20 cellular contexts compared by ENCODE assay signal in genomic region chr19:33627962-33628839, GRCh38. TPM values are rescaled to one million over a fixed set of nuclear protein-coding genes. Genes with fewer than 3 reads are reported as not detected.
DNase-seq lines count a peak whose midpoint lies in the region; ATAC-seq, FAIRE-seq and TF ChIP-seq lines count a peak whose summit lies in the region.
"Had no signal": no experiment of that assay in that cellular context is flagged by ENCODE, and none has a peak within 500 bp of the region (broad histone marks: within the 10 kb centered on the region; RNA-seq: fewer than 3 reads in every experiment).

No MANE protein-coding gene starts in this region.

- WGBS in A549 (ENCODE audit: missing lambda C conversion rate), result 53% methylated on average over 12 of the region's 12 CpGs

- no peaks in the 10 kb centered on the region for H3K9me3 Mint-ChIP-seq in neural progenitor cell
- H3K9me3 Mint-ChIP-seq in activated T-cell treated with anti-CD3 and anti-CD28 coated beads, Interleukin-2, amount 50 U/mL, for 72 hours, result no peaks in the 10 kb centered on the region
- no peaks in the 10 kb centered on the region for H3K9me3 Mint-ChIP-seq in activated T-helper 1 cell treated with anti-CD3 and anti-CD28 coated beads, Interleukin-12 subunit alpha, Interleukin-12 subunit beta, Interleukin-2, Interleukin-4 antibody, amounts not matched to agents 30 ng/mL and 10 ng/mL and 1 ng/mL, durations not matched to agents 14 hours and 24 hours and 36 hours
- H3K9me3 Mint-ChIP-seq: CD8-positive, alpha-beta memory T cell had no signal

- H3K4me1 ChIP-seq in A549 (no peaks in the 10 kb centered on the region), neural progenitor cell (no peaks in the 10 kb centered on the region)

- no peaks in the 10 kb centered on the region for H3K9me3 ChIP-seq in A549
- no peaks in the 10 kb centered on the region for H3K9me3 ChIP-seq in neural progenitor cell (ENCODE audit: low read depth)
- H3K9me3 ChIP-seq: BLaER1 had no signal

- H3K36me3 ChIP-seq in neural progenitor cell, result no peaks in the 10 kb centered on the region
- H3K36me3 ChIP-seq: BLaER1 had no signal

- POLR2A ChIA-PET in A549 (lab: Yijun Ruan, JAX), result no interaction called here

- CTCF ChIA-PET in A549 (lab: Yijun Ruan, JAX), result interaction anchor here (1.9 kb wide), 1 partner anchor 143 kb away, joined by 7 read pairs; no protein-coding TSS in a partner anchor

- H3K79me2 ChIP-seq in neural progenitor cell (ENCODE audit: low read depth), result no peaks in the 10 kb centered on the region

- FAIRE-seq in A549 (lab: Jason Lieb, UNC), result peak; percentile 28
- FAIRE-seq: GM12892 had no signal

- no peak overlapping the region for H3K4me2 ChIP-seq in A549
- H3K4me2 ChIP-seq in neural progenitor cell, result no peak overlapping the region
- H3K4me2 ChIP-seq: BLaER1, PC-9 had no signal

- no peaks in the 10 kb centered on the region for H3K36me3 Mint-ChIP-seq in neural progenitor cell
- H3K36me3 Mint-ChIP-seq in activated T-cell treated with anti-CD3 and anti-CD28 coated beads, Interleukin-2, amount 50 U/mL, for 72 hours (ENCODE audit: insufficient read depth in 2 of 2), result no peaks in the 10 kb centered on the region
- H3K36me3 Mint-ChIP-seq in activated T-helper 1 cell treated with anti-CD3 and anti-CD28 coated beads, Interleukin-12 subunit alpha, Interleukin-12 subunit beta, Interleukin-2, Interleukin-4 antibody, amounts not matched to agents 30 ng/mL and 10 ng/mL and 1 ng/mL, durations not matched to agents 14 hours and 24 hours and 36 hours (ENCODE audit: low read depth), result no peaks in the 10 kb centered on the region
- H3K36me3 Mint-ChIP-seq: CD8-positive, alpha-beta memory T cell had no signal

- H3K4me3 Mint-ChIP-seq in neural progenitor cell, result peak overlapping the region; percentile 35
- no peak overlapping the region for H3K4me3 Mint-ChIP-seq in activated T-cell treated with anti-CD3 and anti-CD28 coated beads, Interleukin-2, amount 50 U/mL, for 72 hours
- no peak overlapping the region for H3K4me3 Mint-ChIP-seq in activated T-helper 1 cell treated with anti-CD3 and anti-CD28 coated beads, Interleukin-12 subunit alpha, Interleukin-12 subunit beta, Interleukin-2, Interleukin-4 antibody, amounts not matched to agents 30 ng/mL and 10 ng/mL and 1 ng/mL, durations not matched to agents 14 hours and 24 hours and 36 hours

- H3K4me3 ChIP-seq in A549, result no peak overlapping the region
- H3K4me3 ChIP-seq in coronary artery, result no peak overlapping the region
- no peak overlapping the region for H3K4me3 ChIP-seq in neural progenitor cell
- H3K4me3 ChIP-seq: BLaER1, PC-9 had no signal

- no peaks in the 10 kb centered on the region for H3F3A ChIP-seq in neural progenitor cell (ENCODE audit: low read depth)

- TF ChIP-seq CTCF in A549 (IDR thresholded peaks at IDR 0.05), result no peak
- TF ChIP-seq CTCF in coronary artery (IDR thresholded peaks at IDR 0.05), result no peak
- TF ChIP-seq CTCF in neural progenitor cell (IDR thresholded peaks at IDR 0.05), result no peak

- TF ChIP-seq RAD21 in A549 (conservative IDR thresholded peaks at IDR 0.05 in 1 of 2, IDR thresholded peaks at IDR 0.05 in 1 of 2), result no peak

- H3K27me3 Mint-ChIP-seq in neural progenitor cell (ENCODE audit: insufficient read depth, low read depth), result peaks cover 36% of the 10 kb centered on the region
- peaks cover 20% of the 10 kb centered on the region for H3K27me3 Mint-ChIP-seq in activated T-cell treated with anti-CD3 and anti-CD28 coated beads, Interleukin-2, amount 50 U/mL, for 72 hours (ENCODE audit: low read depth)
- H3K27me3 Mint-ChIP-seq in activated T-helper 1 cell treated with anti-CD3 and anti-CD28 coated beads, Interleukin-12 subunit alpha, Interleukin-12 subunit beta, Interleukin-2, Interleukin-4 antibody, amounts not matched to agents 30 ng/mL and 10 ng/mL and 1 ng/mL, durations not matched to agents 14 hours and 24 hours and 36 hours (ENCODE audit: insufficient read depth), result peaks cover 19% of the 10 kb centered on the region

- ATAC-seq in A549 (peak in 1 of 2 experiments; percentile 19; a peak in 4 of 6 replicates), HG02852 (IDR thresholded peaks at IDR 0.05; ENCODE audit: unreplicated experiment) (no peak)
- ATAC-seq in activated T-cell treated with anti-CD3 and anti-CD28 coated beads, Interleukin-2, amount 50 U/mL, for 72 hours (replicated peaks in 1 of 2), result no peak

- peaks cover 22% of the 10 kb centered on the region for H4K20me1 ChIP-seq in neural progenitor cell (ENCODE audit: low read depth)

- H3K27me3 ChIP-seq in neural progenitor cell, result peaks cover 35% of the 10 kb centered on the region

- no peak overlapping the region for H3K27ac ChIP-seq in A549
- no peak overlapping the region for H3K27ac ChIP-seq in coronary artery
- no peak overlapping the region for H3K27ac ChIP-seq in neural progenitor cell
- H3K27ac ChIP-seq: BLaER1, PC-9 had no signal

- peaks cover 15% of the 10 kb centered on the region for H3K4me1 Mint-ChIP-seq in neural progenitor cell
- no peaks in the 10 kb centered on the region for H3K4me1 Mint-ChIP-seq in activated T-cell treated with anti-CD3 and anti-CD28 coated beads, Interleukin-2, amount 50 U/mL, for 72 hours (ENCODE audit: low read depth)
- H3K4me1 Mint-ChIP-seq in activated T-helper 1 cell treated with anti-CD3 and anti-CD28 coated beads, Interleukin-12 subunit alpha, Interleukin-12 subunit beta, Interleukin-2, Interleukin-4 antibody, amounts not matched to agents 30 ng/mL and 10 ng/mL and 1 ng/mL, durations not matched to agents 14 hours and 24 hours and 36 hours (ENCODE audit: low read depth), result no peaks in the 10 kb centered on the region
- H3K4me1 Mint-ChIP-seq: CD8-positive, alpha-beta memory T cell had no signal

- H3K27ac Mint-ChIP-seq in neural progenitor cell, result no peak overlapping the region
- no peak overlapping the region for H3K27ac Mint-ChIP-seq in activated T-cell treated with anti-CD3 and anti-CD28 coated beads, Interleukin-2, amount 50 U/mL, for 72 hours
- H3K27ac Mint-ChIP-seq in activated T-helper 1 cell treated with anti-CD3 and anti-CD28 coated beads, Interleukin-12 subunit alpha, Interleukin-12 subunit beta, Interleukin-2, Interleukin-4 antibody, amounts not matched to agents 30 ng/mL and 10 ng/mL and 1 ng/mL, durations not matched to agents 14 hours and 24 hours and 36 hours, result no peak overlapping the region
- H3K27ac Mint-ChIP-seq: CD8-positive, alpha-beta memory T cell had no signal

- no peak for TF ChIP-seq POLR2A in A549 (IDR thresholded peaks at IDR 0.05; ENCODE audit: low read length)

- H2AFZ ChIP-seq in neural progenitor cell (replicated peaks), result no peak overlapping the region
- H2AFZ ChIP-seq: PC-9 had no signal

- DNase-seq in A549 (ENCODE audit: low read depth in 1 of 2, low spot score in 1 of 2), result no peak
- DNase-seq in NCI-H1694 treated with DMSO at 0.1 percent for 48 hours (lab: John Stamatoyannopoulos, UW), result peak; percentile 63
- DNase-seq in coronary artery (ENCODE audit: low spot score), result peak; percentile 53
- DNase-seq in neural progenitor cell (ENCODE audit: low spot score), result no peak
- DNase-seq in activated T-cell treated with anti-CD3 and anti-CD28 coated beads, Interleukin-2, amount 50 U/mL, for 72 hours, result no peak
- DNase-seq in COLO668 (lab: John Stamatoyannopoulos, UW; ENCODE audit: unreplicated experiment), result no peak
- DNase-seq in activated T-helper 1 cell treated with anti-CD3 and anti-CD28 coated beads, Interleukin-12 subunit alpha, Interleukin-12 subunit beta, Interleukin-2, Interleukin-4 antibody, amounts not matched to agents 30 ng/mL and 10 ng/mL and 1 ng/mL, durations not matched to agents 14 hours and 24 hours and 36 hours (ENCODE audit: low spot score), result no peak
- DNase-seq: CD8-positive, alpha-beta memory T cell; Kasumi-1; MM.1S; NCI-H1092 treated with DMSO at 0.1 percent for 48 hours; NCI-H2107; NCI-H446; NCI-H774; PC-9 had no signal

- TF ChIP-seq EP300 in A549 (IDR thresholded peaks at IDR 0.05), result no peak

- intact Hi-C loops in activated T-helper 1 cell treated with anti-CD3 and anti-CD28 coated beads, Interleukin-12 subunit alpha, Interleukin-12 subunit beta, Interleukin-2, Interleukin-4 antibody, amounts not matched to agents 30 ng/mL and 10 ng/mL and 1 ng/mL, durations not matched to agents 14 hours and 24 hours and 36 hours (cut with micrococcal nuclease), result no loop called here

- no peak overlapping the region for H3K9ac ChIP-seq in neural progenitor cell
- H3K9ac ChIP-seq: BLaER1 had no signal

TF ChIP-seq in A549, 52 proteins besides CTCF, POLR2A, EP300 and RAD21:
- TF ChIP-seq POLR2AphosphoS2 (conservative IDR thresholded peaks at IDR 0.05; ENCODE audit: low read length) (no peak), ZFP36 (IDR thresholded peaks at IDR 0.05; ENCODE audit: borderline replicate concordance, partially characterized antibody) (peak; percentile 52), ZNF302 (CRISPR knock-in tag; IDR thresholded peaks at IDR 0.05) (no peak), BHLHE40 (IDR thresholded peaks at IDR 0.05; ENCODE audit: low read depth, low read length) (no peak), JUNB (IDR thresholded peaks at IDR 0.05) (no peak), NFE2L2 (conservative IDR thresholded peaks at IDR 0.05; ENCODE audit: low read length) (peak; percentile 51; the same call in 1 of the 2 replicates), KDM1A (IDR thresholded peaks at IDR 0.05; ENCODE audit: low read depth) (no peak), KDM5A (IDR thresholded peaks at IDR 0.05) (no peak)
- TF ChIP-seq, protein P1, sequence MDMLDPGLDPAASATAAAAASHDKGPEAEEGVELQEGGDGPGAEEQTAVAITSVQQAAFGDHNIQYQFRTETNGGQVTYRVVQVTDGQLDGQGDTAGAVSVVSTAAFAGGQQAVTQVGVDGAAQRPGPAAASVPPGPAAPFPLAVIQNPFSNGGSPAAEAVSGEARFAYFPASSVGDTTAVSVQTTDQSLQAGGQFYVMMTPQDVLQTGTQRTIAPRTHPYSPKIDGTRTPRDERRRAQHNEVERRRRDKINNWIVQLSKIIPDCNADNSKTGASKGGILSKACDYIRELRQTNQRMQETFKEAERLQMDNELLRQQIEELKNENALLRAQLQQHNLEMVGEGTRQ (IDR thresholded peaks at IDR 0.05), result no peak

RNA-seq across cellular contexts. Expression of gene CHST8, which starts 6.4 kb away (rescaled TPM):
- polyA plus RNA-seq in A549 (2011; rRNA removed) (not detected in 2 replicates), A549 (2017; fragmentation: RNase III; extraction: RNeasy Plus Mini Kit Qiagen cat#74134 plus additional on column Dnase treatment) (not detected in 3 replicates)
- polyA plus RNA-seq in A549 (2012; cell fraction: cytosol; rRNA removed), result 0.07 and 0.08 TPM in 2 replicates
- 0.06 TPM in 1 of 2 replicates, not detected in the other for polyA plus RNA-seq in A549 (2012; cell fraction: nucleus; rRNA removed)
- polyA minus RNA-seq in A549 (2011; rRNA and poly(A)+ RNA removed), result not detected in 2 replicates
- 0.92 and 3.2 TPM in 2 replicates for total RNA-seq in neural progenitor cell (ENCODE audit: low replicate concordance)
- total RNA-seq in activated T-cell treated with anti-CD3 and anti-CD28 coated beads, Interleukin-2, amount 50 U/mL, for 72 hours, result not detected
- not detected in 2 replicates for total RNA-seq in activated T-helper 1 cell treated with anti-CD3 and anti-CD28 coated beads, Interleukin-12 subunit alpha, Interleukin-12 subunit beta, Interleukin-2, Interleukin-4 antibody, amounts not matched to agents 30 ng/mL and 10 ng/mL and 1 ng/mL, durations not matched to agents 14 hours and 24 hours and 36 hours
- total RNA-seq: A172; CD8-positive, alpha-beta memory T cell; HT-29; PC-9 had no signal
- polyA plus RNA-seq: CD8-positive, alpha-beta memory T cell had no signal

Comparison
In these comparisons a context has a peak if more than half of its experiments do, and no peak if none do; other contexts are left out.
1. DNase-seq: peak in NCI-H1694 treated with DMSO at 0.1 percent for 48 hours (single experiment) and coronary artery (single experiment); none in A549 (0 of 2), neural progenitor cell (single experiment), activated T-cell treated with anti-CD3 and anti-CD28 coated beads, Interleukin-2, amount 50 U/mL, for 72 hours (0 of 2), COLO668 (single experiment) and activated T-helper 1 cell treated with anti-CD3 and anti-CD28 coated beads, Interleukin-12 subunit alpha, Interleukin-12 subunit beta, Interleukin-2, Interleukin-4 antibody, amounts not matched to agents 30 ng/mL and 10 ng/mL and 1 ng/mL, durations not matched to agents 14 hours and 24 hours and 36 hours (single experiment).